In genomic region chr1:196372896-196373536, GRCh38 we compare ENCODE assay signal across 8 cellular contexts.
DNase-seq lines count a peak whose midpoint lies in the region; ATAC-seq and TF ChIP-seq lines count a peak whose summit lies in the region.

No MANE protein-coding gene starts in this region.

- intact Hi-C loops in natural killer cell (cut with micrococcal nuclease) = no loop called here
- intact Hi-C loops in colonic mucosa (cut with DNase I) = no loop called here
- intact Hi-C loops in psoas muscle (cut with DNase I) = loop anchor here in 1 of 2 donors (5.0 kb wide), 1 partner anchor 431 kb away; no protein-coding TSS in a partner anchor

- no peak overlapping the region for H3K4me3 Mint-ChIP-seq in natural killer cell
- H3K4me3 Mint-ChIP-seq in natural killer cell treated with Interleukin-12 subunit alpha and Interleukin-12 subunit beta and Interleukin-15 and Interleukin-18, amount 100 ng/mL, for 72 hours = no peak overlapping the region

- no peaks in the 10 kb centered on the region for H3K36me3 Mint-ChIP-seq in natural killer cell
- H3K36me3 Mint-ChIP-seq in natural killer cell treated with Interleukin-12 subunit alpha and Interleukin-12 subunit beta and Interleukin-15 and Interleukin-18, amount 100 ng/mL, for 72 hours = no peaks in the 10 kb centered on the region

- H3K4me1 ChIP-seq in colonic mucosa = no peaks in the 10 kb centered on the region
- no peaks in the 10 kb centered on the region for H3K4me1 ChIP-seq in psoas muscle

- peak; percentile 28 for TF ChIP-seq CTCF in natural killer cell (IDR thresholded peaks at IDR 0.05)
- peak; percentile 51 for TF ChIP-seq CTCF in colonic mucosa (IDR thresholded peaks at IDR 0.05)
- TF ChIP-seq CTCF in psoas muscle (IDR thresholded peaks at IDR 0.05) = peak; percentile 45

- no peaks in the 10 kb centered on the region for H3K27me3 Mint-ChIP-seq in natural killer cell (ENCODE audit: low read depth in 2 of 2)
- no peaks in the 10 kb centered on the region for H3K27me3 Mint-ChIP-seq in natural killer cell treated with Interleukin-12 subunit alpha and Interleukin-12 subunit beta and Interleukin-15 and Interleukin-18, amount 100 ng/mL, for 72 hours

- DNase-seq in natural killer cell = no peak
- no peak for DNase-seq in natural killer cell treated with Interleukin-12 subunit alpha and Interleukin-12 subunit beta and Interleukin-15 and Interleukin-18, amount 100 ng/mL, for 72 hours (ENCODE audit: low spot score)
- peak; percentile 25 to 36 for DNase-seq in NCI-H2081 (lab: John Stamatoyannopoulos, UW)
- no peak for DNase-seq in colonic mucosa
- no peak for DNase-seq in psoas muscle
- DNase-seq in activated T-cell treated with anti-CD3 and anti-CD28 coated beads, Interleukin-2, amount 50 U/mL, for 48 hours = no peak
- DNase-seq in middle frontal gyrus (ENCODE audit: extremely low spot score, low spot score) = no peak

- H3K27me3 ChIP-seq in colonic mucosa (no peaks in the 10 kb centered on the region), psoas muscle (ENCODE audit: insufficient read depth in 3 of 3, low read length in 2 of 3) (no peaks in the 10 kb centered on the region)

- 80 to 87% (median 84%) methylated on average over 2 of the region's 2 CpGs for WGBS in psoas muscle, 3 donors

- H3K4me3 ChIP-seq in colonic mucosa (no peak overlapping the region), psoas muscle (no peak overlapping the region)

- H3K9me3 Mint-ChIP-seq in natural killer cell = peaks cover 2 to 4% of the 10 kb centered on the region in 2 donors
- H3K9me3 Mint-ChIP-seq in natural killer cell treated with Interleukin-12 subunit alpha and Interleukin-12 subunit beta and Interleukin-15 and Interleukin-18, amount 100 ng/mL, for 72 hours = peaks cover 6% of the 10 kb centered on the region

- no peak for ATAC-seq in natural killer cell
- ATAC-seq in natural killer cell treated with Interleukin-12 subunit alpha and Interleukin-12 subunit beta and Interleukin-15 and Interleukin-18, amount 100 ng/mL, for 72 hours = no peak
- ATAC-seq in HG02678 (IDR thresholded peaks at IDR 0.05; ENCODE audit: unreplicated experiment) = peak; percentile 79
- no peak for ATAC-seq in psoas muscle

- H3K27ac ChIP-seq in colonic mucosa (no peak overlapping the region), psoas muscle (no peak overlapping the region)

- no peaks in the 10 kb centered on the region for H3K4me1 Mint-ChIP-seq in natural killer cell
- no peaks in the 10 kb centered on the region for H3K4me1 Mint-ChIP-seq in natural killer cell treated with Interleukin-12 subunit alpha and Interleukin-12 subunit beta and Interleukin-15 and Interleukin-18, amount 100 ng/mL, for 72 hours (ENCODE audit: low read depth in 2 of 2)

- no peaks in the 10 kb centered on the region for H3K9me3 ChIP-seq in colonic mucosa
- H3K9me3 ChIP-seq in psoas muscle = no peaks in the 10 kb centered on the region

- H3K36me3 ChIP-seq in colonic mucosa = no peaks in the 10 kb centered on the region
- H3K36me3 ChIP-seq in psoas muscle (ENCODE audit: insufficient read depth in 1 of 2, low read depth in 1 of 2) = no peaks in the 10 kb centered on the region

- no peak overlapping the region for H3K27ac Mint-ChIP-seq in natural killer cell
- no peak overlapping the region for H3K27ac Mint-ChIP-seq in natural killer cell treated with Interleukin-12 subunit alpha and Interleukin-12 subunit beta and Interleukin-15 and Interleukin-18, amount 100 ng/mL, for 72 hours

- H3K9ac ChIP-seq in colonic mucosa (ENCODE audit: low read depth in 2 of 2, low read length in 2 of 2) = no peak overlapping the region

Comparison
In these comparisons a context has a peak if more than half of its experiments do, and no peak if none do; other contexts are left out.
1. DNase-seq: peak in NCI-H2081 (2 of 2); none in natural killer cell (single experiment), natural killer cell treated with Interleukin-12 subunit alpha and Interleukin-12 subunit beta and Interleukin-15 and Interleukin-18, amount 100 ng/mL, for 72 hours (single experiment), colonic mucosa (single experiment), psoas muscle (0 of 2), activated T-cell treated with anti-CD3 and anti-CD28 coated beads, Interleukin-2, amount 50 U/mL, for 48 hours (0 of 2) and middle frontal gyrus (single experiment).
2. Peak in every context shown above with its lines, with median percentiles within 50 percentile points of each other: CTCF ChIP-seq.